In genomic region chr14:86143248-86143647, GRCh38 we compare ENCODE assay signal across 34 cellular contexts.
"Had no signal": no experiment of that assay in that cellular context is flagged by ENCODE, and none has a peak within 500 bp of the region (broad histone marks: within the 10 kb centered on the region; RNA-seq: fewer than 3 reads in every experiment).

No MANE protein-coding gene starts in this region.

- ATAC-seq: activated naive CD4-positive, alpha-beta T cell treated with anti-CD3 and anti-CD28 coated beads, Interleukin-2, amount 50 U/mL, for 72 hours; activated naive CD8-positive, alpha-beta T cell treated with anti-CD3 and anti-CD28 coated beads, Interleukin-2, amount 50 U/mL, for 24 hours; activated T-cell treated with anti-CD3 and anti-CD28 coated beads, Interleukin-2, amount 50 U/mL, for 4 hours; activated T-cell treated with anti-CD3 and anti-CD28 coated beads, Interleukin-2, amount 50 U/mL, for 72 hours; activated T-helper 17 cell treated with anti-CD3 and anti-CD28 coated beads, Interleukin-2, amount 50 U/mL, for 72 hours; body of pancreas had no signal

- FAIRE-seq: astrocyte, bronchial epithelial cell had no signal

- H3K36me3 ChIP-seq: adrenal gland, ascending aorta, brain microvascular endothelial cell, breast epithelium, cardiac muscle cell had no signal

- H3K27me3 ChIP-seq: adrenal gland, ascending aorta, body of pancreas, brain microvascular endothelial cell, breast epithelium, cardiac muscle cell had no signal

- DNase-seq: activated effector memory CD4-positive, alpha-beta T cell treated with anti-CD3 and anti-CD28 coated beads, Interleukin-2, amount 50 U/mL, for 16 hours; activated effector memory CD4-positive, alpha-beta T cell treated with Interleukin-2 at 50 U/mL for 16 hours; activated gamma-delta T cell; activated gamma-delta T cell treated with Interleukin-2 at 50 U/mL for 16 hours; activated naive CD4-positive, alpha-beta T cell; activated naive CD4-positive, alpha-beta T cell treated with anti-CD3 and anti-CD28 coated beads for 36 hours; activated naive CD4-positive, alpha-beta T cell treated with anti-CD3 and anti-CD28 coated beads, Interleukin-2, amount 10 ng/mL, durations not matched to agents 7 days and 5 days; activated naive CD4-positive, alpha-beta T cell treated with anti-CD3 and anti-CD28 coated beads, Interleukin-2, amount 50 U/mL, for 16 hours; activated naive CD4-positive, alpha-beta T cell treated with Interleukin-2 at 50 U/mL for 16 hours; activated naive CD8-positive, alpha-beta T cell treated with anti-CD3 and anti-CD28 coated beads for 36 hours; activated naive CD8-positive, alpha-beta T cell treated with anti-CD3 and anti-CD28 coated beads, Interleukin-2, amount 10 ng/mL, durations not matched to agents 7 days and 5 days; activated naive CD8-positive, alpha-beta T cell treated with anti-CD3 and anti-CD28 coated beads, Interleukin-2, amount 50 U/mL, for 24 hours; activated T-cell treated with anti-CD3 and anti-CD28 coated beads, Interleukin-2, amount 50 U/mL, for 1 hour; activated T-cell treated with anti-CD3 and anti-CD28 coated beads, Interleukin-2, amount 50 U/mL, for 24 hours; activated T-cell treated with anti-CD3 and anti-CD28 coated beads, Interleukin-2, amount 50 U/mL, for 4 hours; activated T-cell treated with anti-CD3 and anti-CD28 coated beads, Interleukin-2, amount 50 U/mL, for 48 hours; activated T-cell treated with anti-CD3 and anti-CD28 coated beads, Interleukin-2, amount 50 U/mL, for 72 hours; adrenal gland; amniotic stem cell; amygdala; anterior cingulate cortex; aorta; body of pancreas; brain microvascular endothelial cell; caudate nucleus; central memory CD4-positive, alpha-beta T cell; cerebellar nuclear complex had no signal

- H3K27ac ChIP-seq: adrenal gland, ascending aorta, body of pancreas, brain microvascular endothelial cell, breast epithelium, cardiac muscle cell had no signal

- H3K9me3 ChIP-seq: adrenal gland, ascending aorta, body of pancreas, breast epithelium had no signal

- H3K4me3 ChIP-seq: adrenal gland, ascending aorta, body of pancreas, breast epithelium, cardiac muscle cell had no signal

- H3K4me1 ChIP-seq: adrenal gland, ascending aorta, body of pancreas, breast epithelium had no signal
